26 cellular contexts compared by ENCODE assay signal in the genomic region with DNA sequence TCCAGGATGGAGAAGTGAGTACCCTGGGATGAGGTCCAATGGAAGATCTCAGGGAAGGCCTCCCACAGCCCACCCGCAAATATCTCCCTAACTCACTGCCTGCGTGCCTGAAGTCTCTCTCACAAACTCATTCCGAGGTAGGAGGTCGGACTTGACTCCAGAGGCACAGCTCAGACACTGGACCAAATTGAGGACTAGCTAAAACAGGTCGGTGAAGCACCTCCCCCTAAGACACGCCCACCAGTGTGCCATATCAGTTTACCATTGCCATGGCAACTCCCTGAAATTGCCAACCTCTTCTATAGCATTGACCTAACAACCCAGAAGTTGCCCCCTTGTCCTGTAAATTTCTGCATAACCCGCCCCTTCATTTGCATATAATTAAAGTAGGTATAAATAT. TPM values are rescaled to one million over a fixed set of nuclear protein-coding genes. Genes with fewer than 3 reads are reported as not detected.
A peak's percentile ranks its signal among the peaks of the same experiment; 100 is the strongest.
DNase-seq lines count a peak whose midpoint lies in the region; ATAC-seq, FAIRE-seq and TF ChIP-seq lines count a peak whose summit lies in the region.
"Had no signal": no experiment of that assay in that cellular context is flagged by ENCODE, and none has a peak within 500 bp of the region (broad histone marks: within the 10 kb centered on the region; RNA-seq: fewer than 3 reads in every experiment).

No MANE protein-coding gene starts in this region.

- TF ChIP-seq CTCF in GM12878 (IDR thresholded peaks at IDR 0.05 in 2 of 3, conservative IDR thresholded peaks at IDR 0.05 in 1 of 3; ENCODE audit: control insufficient read depth in 2 of 3, extremely low read depth in 1 of 3, insufficient read depth in 1 of 3, low read depth in 3 of 3, low read length in 3 of 3), result no peak

- SMC1A ChIA-PET in GM12878 (lab: Charles Lee; ENCODE audit: uncharacterized antibody, unreplicated experiment), result interaction anchor here (1.2 kb wide), 2 partner anchors 9 to 131 kb away, joined by 3 to 4 read pairs; no protein-coding TSS in a partner anchor

- no peak for TF ChIP-seq POLR2A in GM12878 (IDR thresholded peaks at IDR 0.05; ENCODE audit: low read depth, low read length)

- TF ChIP-seq RAD21 in GM12878 (IDR thresholded peaks at IDR 0.05; ENCODE audit: insufficient read depth, low read depth, low read length), result no peak

- RAD21 ChIA-PET in GM12878 (lab: Charles Lee; ENCODE audit: unreplicated experiment), result no interaction called here

- H2AFZ ChIP-seq in GM12878 (ENCODE audit: control insufficient read depth, low read depth, low read length), result no peak overlapping the region

- peaks cover 21% of the 10 kb centered on the region for H3K4me1 ChIP-seq in GM12878 (ENCODE audit: control insufficient read depth, insufficient read depth, low read length)

- BruUV-seq in GM12878 (replicated peaks; lab: Mats Ljungman, UMichigan), result no TSS peak

- H3K79me2 ChIP-seq in GM12878 (ENCODE audit: control insufficient read depth, insufficient read depth, low read length), result no peaks in the 10 kb centered on the region

- H3K4me3 ChIP-seq in GM12878, result no peak overlapping the region
- H3K4me3 ChIP-seq: gastrocnemius medialis, testis had no signal

- H4K20me1 ChIP-seq in GM12878 (ENCODE audit: control insufficient read depth, insufficient read depth), result no peaks in the 10 kb centered on the region

- in situ Hi-C loops in GM12878 (cut with MboI), result no loop called here

- no peaks in the 10 kb centered on the region for H3K9me3 ChIP-seq in GM12878 (replicated peaks; ENCODE audit: control insufficient read depth, insufficient read depth, low read length)
- H3K9me3 ChIP-seq: gastrocnemius medialis, neutrophil, testis had no signal

- WGBS in GM12878 (ENCODE audit: insufficient coverage, insufficient replicate concordance, low lambda C conversion rate, missing lambda C conversion rate), result 19% methylated on average over 7 of the region's 7 CpGs

- no peak for TF ChIP-seq EP300 in GM12878 (IDR thresholded peaks at IDR 0.05; ENCODE audit: borderline replicate concordance in 1 of 2, control insufficient read depth in 1 of 2, low read depth in 2 of 2, low read length in 2 of 2)

- intact Hi-C loops in GM12878 (cut with micrococcal nuclease; ENCODE audit: unreplicated experiment), result no loop called here

- no peak overlapping the region for H3K4me2 ChIP-seq in GM12878 (ENCODE audit: control insufficient read depth, insufficient read depth)
- H3K4me2 ChIP-seq: KMS-11 had no signal

- POLR2A ChIA-PET in GM12878 (lab: Charles Lee), result no interaction called here

- no peak overlapping the region for H3K27ac ChIP-seq in GM12878 (ENCODE audit: control insufficient read depth, insufficient read depth)
- H3K27ac ChIP-seq: brain microvascular endothelial cell, gastrocnemius medialis, KMS-11, neutrophil, testis had no signal

- H3K36me3 ChIP-seq in GM12878 (ENCODE audit: control insufficient read depth in 2 of 2, insufficient read depth in 2 of 2, low read length in 1 of 2), result no peaks in the 10 kb centered on the region
- H3K36me3 ChIP-seq: brain microvascular endothelial cell, gastrocnemius medialis, neutrophil had no signal

- peak; percentile 26 for DNase-seq in NCI-H748 (lab: John Stamatoyannopoulos, UW; ENCODE audit: unreplicated experiment)
- no peak for DNase-seq in NCI-H748 treated with DMSO at 0.1 percent for 48 hours (lab: John Stamatoyannopoulos, UW)
- DNase-seq in LHCN-M2 (ENCODE audit: low read depth), result peak; percentile 35
- DNase-seq in GM12878 (ENCODE audit: low read depth, low spot score), result no peak
- no peak for DNase-seq in urothelium cell line (ENCODE audit: low spot score)
- DNase-seq in NCI-H82 (lab: John Stamatoyannopoulos, UW), result no peak
- DNase-seq in NCI-H2081 (lab: John Stamatoyannopoulos, UW), result no peak
- DNase-seq: ACHN; activated CD4-positive, alpha-beta T cell treated with anti-CD3 and anti-CD28 coated beads, Interleukin-2, amount 50 U/mL, for 1 hour; activated effector memory CD4-positive, alpha-beta T cell treated with Interleukin-2 at 50 U/mL for 16 hours; activated T-cell treated with anti-CD3 and anti-CD28 coated beads, Interleukin-2, amount 50 U/mL, for 1 hour; amygdala; brain microvascular endothelial cell; CD4-positive, alpha-beta memory T cell; gastrocnemius medialis; HFFc6; NCI-H526; stimulated activated CD4-positive, alpha-beta T cell treated with anti-CD3 and anti-CD28 coated beads, Interleukin-2, amount 100 ng/mL, for 24 hours; stimulated activated CD8-positive, alpha-beta memory T cell treated with anti-CD3 and anti-CD28 coated beads, Interleukin-4, amount 100 ng/mL, for 48 hours; T-cell; testis had no signal

- no peak overlapping the region for H3K9ac ChIP-seq in GM12878 (ENCODE audit: control insufficient read depth, insufficient read depth, low read length)
- H3K9ac ChIP-seq: KMS-11 had no signal

- no peaks in the 10 kb centered on the region for H3K27me3 ChIP-seq in GM12878 (replicated peaks in 1 of 2; ENCODE audit: control insufficient read depth in 2 of 2, insufficient read depth in 2 of 2, low read length in 1 of 2)
- H3K27me3 ChIP-seq: brain microvascular endothelial cell, gastrocnemius medialis, testis had no signal

- ATAC-seq in GM12878, result no peak
- ATAC-seq: gastrocnemius medialis, right cardiac atrium, T-cell, WTC11 had no signal

- FAIRE-seq in GM12878 (lab: Jason Lieb, UNC) (peak; percentile 18), urothelium cell line (lab: Jason Lieb, UNC) (peak; percentile 81)

- CTCF ChIA-PET in GM12878 (lab: Yijun Ruan, JAX), result interaction anchor here (1.2 to 4.2 kb wide), 4 partner anchors 9 to 131 kb away, joined by 3 to 16 read pairs (median 6); no protein-coding TSS in a partner anchor

TF ChIP-seq in GM12878, 131 proteins besides CTCF, POLR2A, EP300 and RAD21:
- no peak for TF ChIP-seq RCOR1 (conservative IDR thresholded peaks at IDR 0.05; ENCODE audit: low read depth, low read length)
- TF ChIP-seq SP1 (IDR thresholded peaks at IDR 0.05; ENCODE audit: low read depth, low read length), result no peak

RNA-seq across cellular contexts. Expression of gene RPL3, which starts 17.5 kb away (rescaled TPM):
- total RNA-seq in LHCN-M2 (2014; rRNA removed) (1,098 and 1,908 TPM in 2 replicates), GM12878 (2014; rRNA removed) (3,609 and 4,063 TPM in 2 replicates), GM12878 (2014; rRNA removed; fragmentation: Illumina TruSeq; extraction: Trizol) (4,008 and 4,055 TPM in 2 replicates), GM12878 (2021) (3,311 and 3,339 TPM in 2 replicates)
- 2,349 TPM for polyA plus RNA-seq in LHCN-M2 (2012)
- 617 and 660 TPM in 2 replicates for total RNA-seq in GM12878 (2013; cell fraction: nucleolus; rRNA removed)
- 2,680 TPM for polyA plus RNA-seq in GM12878 (2011; ENCODE audit: low read depth)
- polyA plus RNA-seq in GM12878 (2011; rRNA removed) (2,932 and 3,630 TPM in 2 replicates), GM12878 (2014; fragmentation: Illumina TruSeq; extraction: Trizol) (2,337 and 3,976 TPM in 2 replicates), GM12878 (2014; fragmentation: Nextera tagmentation; extraction: Ambion mirVana) (1,000 to 10,000 TPM; 4,597 to 6,791 TPM), GM12878 (2014; rRNA removed) (4,251 and 4,350 TPM in 2 replicates), GM12878 (2016; fragmentation: Nextera tagmentation; extraction: Ambion mirVana) (1,000 to 10,000 TPM; 1,534 to 1,710 TPM)
- 4,949 and 6,264 TPM in 2 replicates for polyA plus RNA-seq in GM12878 (2011; cell fraction: cytosol; rRNA removed)
- polyA plus RNA-seq in GM12878 (2011; cell fraction: nucleus; rRNA removed), result 2,731 and 2,827 TPM in 2 replicates
- polyA plus RNA-seq in GM12878 (2012), result 5,254 and 5,686 TPM in 2 replicates
- polyA minus RNA-seq in GM12878 (2011; rRNA and poly(A)+ RNA removed), result 2,132 and 3,515 TPM in 2 replicates
- polyA minus RNA-seq in GM12878 (2011; cell fraction: cytosol; rRNA and poly(A)+ RNA removed), result 930 and 947 TPM in 2 replicates
- 567 and 823 TPM in 2 replicates for polyA minus RNA-seq in GM12878 (2011; cell fraction: nucleus; rRNA and poly(A)+ RNA removed)

RNA-seq across cellular contexts. Expression of gene SYNGR1, which starts 47.9 kb away (rescaled TPM):
- total RNA-seq in LHCN-M2 (2014; rRNA removed), result 0.45 and 4.0 TPM in 2 replicates
- polyA plus RNA-seq in LHCN-M2 (2012), result 14.0 TPM
- 13.0 and 13.2 TPM in 2 replicates for total RNA-seq in GM12878 (2013; cell fraction: nucleolus; rRNA removed)
- 2.8 and 4.7 TPM in 2 replicates for total RNA-seq in GM12878 (2014; rRNA removed)
- 2.0 and 2.5 TPM in 2 replicates for total RNA-seq in GM12878 (2014; rRNA removed; fragmentation: Illumina TruSeq; extraction: Trizol)
- 6.6 and 6.7 TPM in 2 replicates for total RNA-seq in GM12878 (2021)
- polyA plus RNA-seq in GM12878 (2011; ENCODE audit: low read depth), result 1.1 TPM
- polyA plus RNA-seq in GM12878 (2011; rRNA removed), result 0.33 and 0.87 TPM in 2 replicates
- polyA plus RNA-seq in GM12878 (2011; cell fraction: cytosol; rRNA removed), result 1.1 and 2.2 TPM in 2 replicates
- polyA plus RNA-seq in GM12878 (2011; cell fraction: nucleus; rRNA removed), result 1.8 and 3.1 TPM in 2 replicates
- 1.4 and 2.9 TPM in 2 replicates for polyA plus RNA-seq in GM12878 (2012)
- 0.84 and 2.4 TPM in 2 replicates for polyA plus RNA-seq in GM12878 (2014; fragmentation: Illumina TruSeq; extraction: Trizol)
- 1 to 10 TPM; 1.4 to 1.7 TPM for polyA plus RNA-seq in GM12878 (2014; fragmentation: Nextera tagmentation; extraction: Ambion mirVana)
- polyA plus RNA-seq in GM12878 (2014; rRNA removed), result 8.3 and 9.2 TPM in 2 replicates
- polyA plus RNA-seq in GM12878 (2016; fragmentation: Nextera tagmentation; extraction: Ambion mirVana), result 1 to 10 TPM; 5.7 to 6.2 TPM
- polyA minus RNA-seq in GM12878 (2011; rRNA and poly(A)+ RNA removed), result 0.52 and 1.8 TPM in 2 replicates
- not detected in 2 replicates for polyA minus RNA-seq in GM12878 (2011; cell fraction: cytosol; rRNA and poly(A)+ RNA removed)
- 0.19 and 0.97 TPM in 2 replicates for polyA minus RNA-seq in GM12878 (2011; cell fraction: nucleus; rRNA and poly(A)+ RNA removed)
- total RNA-seq: CD4-positive, alpha-beta memory T cell had no signal

RNA-seq across cellular contexts. Expression of gene PDGFB, which starts 57.1 kb away (rescaled TPM):
- total RNA-seq in LHCN-M2 (2014; rRNA removed) (1.2 and 4.1 TPM in 2 replicates), GM12878 (2014; rRNA removed) (0.56 and 1.0 TPM in 2 replicates), GM12878 (2014; rRNA removed; fragmentation: Illumina TruSeq; extraction: Trizol) (0.46 and 0.58 TPM in 2 replicates), GM12878 (2021) (0.98 and 1.1 TPM in 2 replicates)
- 2.8 TPM for polyA plus RNA-seq in LHCN-M2 (2012)
- total RNA-seq in GM12878 (2013; cell fraction: nucleolus; rRNA removed), result not detected in 2 replicates
- 0.25 TPM for polyA plus RNA-seq in GM12878 (2011; ENCODE audit: low read depth)
- polyA plus RNA-seq in GM12878 (2011; rRNA removed) (not detected in 2 replicates), GM12878 (2014; fragmentation: Illumina TruSeq; extraction: Trizol) (0.29 and 0.57 TPM in 2 replicates), GM12878 (2014; fragmentation: Nextera tagmentation; extraction: Ambion mirVana) (under 1 TPM; 0.13 to 0.19 TPM), GM12878 (2014; rRNA removed) (0.76 and 0.91 TPM in 2 replicates), GM12878 (2016; fragmentation: Nextera tagmentation; extraction: Ambion mirVana) (under 1 TPM; 0.23 to 0.24 TPM)
- 0.07 TPM in 1 of 2 replicates, not detected in the other for polyA plus RNA-seq in GM12878 (2011; cell fraction: cytosol; rRNA removed)
- 0.09 and 0.19 TPM in 2 replicates for polyA plus RNA-seq in GM12878 (2011; cell fraction: nucleus; rRNA removed)
- 0.39 and 1.6 TPM in 2 replicates for polyA plus RNA-seq in GM12878 (2012)
- polyA minus RNA-seq in GM12878 (2011; rRNA and poly(A)+ RNA removed), result not detected in 2 replicates
- not detected in 2 replicates for polyA minus RNA-seq in GM12878 (2011; cell fraction: cytosol; rRNA and poly(A)+ RNA removed)
- polyA minus RNA-seq in GM12878 (2011; cell fraction: nucleus; rRNA and poly(A)+ RNA removed), result not detected in 2 replicates
- total RNA-seq: B cell, HFFc6 had no signal

Comparison
In these comparisons a context has a peak if more than half of its experiments do, and no peak if none do; other contexts are left out.
1. DNase-seq: peak in NCI-H748 (single experiment) and LHCN-M2 (single experiment); none in NCI-H748 treated with DMSO at 0.1 percent for 48 hours (single experiment), GM12878 (single experiment), urothelium cell line (single experiment), NCI-H82 (single experiment) and NCI-H2081 (0 of 2).